ENCODE assay signal across 10 cellular contexts in genomic region chr10:119832956-119833355, GRCh38.
"Had no signal": no experiment of that assay in that cellular context is flagged by ENCODE, and none has a peak within 500 bp of the region (broad histone marks: within the 10 kb centered on the region; RNA-seq: fewer than 3 reads in every experiment).

No MANE protein-coding gene starts in this region.

- H3K4me3 Mint-ChIP-seq: activated naive CD4-positive, alpha-beta T cell treated with anti-CD3 and anti-CD28 coated beads, Interleukin-2, amount 10 ng/mL, durations not matched to agents 7 days and 5 days; neural crest cell had no signal

- H3K9me3 Mint-ChIP-seq: activated naive CD4-positive, alpha-beta T cell treated with anti-CD3 and anti-CD28 coated beads, Interleukin-2, amount 10 ng/mL, durations not matched to agents 7 days and 5 days; neural crest cell had no signal

- H3K27ac Mint-ChIP-seq: activated naive CD4-positive, alpha-beta T cell treated with anti-CD3 and anti-CD28 coated beads, Interleukin-2, amount 10 ng/mL, durations not matched to agents 7 days and 5 days had no signal

- ATAC-seq: body of pancreas, foreskin keratinocyte, left lobe of liver had no signal

- H3K9me3 ChIP-seq: body of pancreas had no signal

- H3K27ac ChIP-seq: body of pancreas, foreskin keratinocyte had no signal

- H3K4me1 ChIP-seq: body of pancreas, foreskin keratinocyte had no signal

- DNase-seq: activated CD4-positive, alpha-beta T cell treated with anti-CD3 and anti-CD28 coated beads, Interleukin-2, amount 50 U/mL, for 4 hours; activated naive CD4-positive, alpha-beta T cell treated with anti-CD3 and anti-CD28 coated beads, Interleukin-2, amount 10 ng/mL, durations not matched to agents 7 days and 5 days; amniotic stem cell; body of pancreas; cerebellar nuclear complex; foreskin keratinocyte; mammary epithelial cell; stimulated activated CD4-positive, alpha-beta T cell treated with anti-CD3 and anti-CD28 coated beads, Interleukin-4, amount 100 ng/mL, for 1 hour had no signal

- H3K4me3 ChIP-seq: body of pancreas had no signal

- H3K27me3 Mint-ChIP-seq: activated naive CD4-positive, alpha-beta T cell treated with anti-CD3 and anti-CD28 coated beads, Interleukin-2, amount 10 ng/mL, durations not matched to agents 7 days and 5 days had no signal

- H3K27me3 ChIP-seq: body of pancreas, foreskin keratinocyte had no signal
